In the genomic region with DNA sequence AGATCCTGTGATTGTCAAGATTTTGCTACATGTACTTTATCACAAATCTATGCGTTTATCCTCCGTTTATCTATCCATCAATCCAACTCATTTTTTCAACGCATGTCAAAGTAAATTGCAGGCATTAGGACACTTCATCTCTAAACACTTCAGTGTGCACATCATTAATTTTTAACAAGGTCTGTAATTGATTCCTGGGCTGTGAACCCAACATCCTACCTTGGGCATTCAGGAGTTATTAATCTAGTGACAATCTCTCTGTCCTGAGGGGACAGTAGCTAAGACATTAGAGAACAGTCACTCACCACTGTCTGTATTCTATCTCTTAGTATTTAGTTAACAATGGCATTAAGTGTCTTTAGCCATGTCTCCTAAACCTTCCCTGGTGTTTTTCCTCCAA, we compare ENCODE assay signal across 23 cellular contexts.
"Had no signal": no experiment of that assay in that cellular context is flagged by ENCODE, and none has a peak within 500 bp of the region (broad histone marks: within the 10 kb centered on the region; RNA-seq: fewer than 3 reads in every experiment).

No MANE protein-coding gene starts in this region.

- H3K9me3 ChIP-seq: ovary, prostate gland, right atrium auricular region, thoracic aorta, upper lobe of left lung had no signal

- H3K27me3 Mint-ChIP-seq: activated CD4-positive, alpha-beta T cell treated with anti-CD3 and anti-CD28 coated beads, Interleukin-2, amount 10 ng/mL, durations not matched to agents 7 days and 5 days; activated CD8-positive, alpha-beta memory T cell treated with anti-CD3 and anti-CD28 coated beads, Interleukin-2, amount 10 ng/mL, durations not matched to agents 7 days and 5 days had no signal

- H3K27ac ChIP-seq: ovary, prostate gland, right atrium auricular region, thoracic aorta, upper lobe of left lung, WERI-Rb-1 had no signal

- H3K36me3 ChIP-seq: ovary, prostate gland, right atrium auricular region, thoracic aorta, upper lobe of left lung, WERI-Rb-1 had no signal

- H3K36me3 Mint-ChIP-seq: activated CD8-positive, alpha-beta memory T cell treated with anti-CD3 and anti-CD28 coated beads, Interleukin-2, amount 10 ng/mL, durations not matched to agents 7 days and 5 days; activated naive CD4-positive, alpha-beta T cell treated with anti-CD3 and anti-CD28 coated beads, Interleukin-2, amount 50 U/mL, for 72 hours; brain; immature natural killer cell; natural killer cell had no signal

- H3K4me3 ChIP-seq: ovary, prostate gland, right atrium auricular region, thoracic aorta, upper lobe of left lung had no signal

- H3K4me3 Mint-ChIP-seq: activated CD4-positive, alpha-beta T cell treated with anti-CD3 and anti-CD28 coated beads, Interleukin-2, amount 10 ng/mL, durations not matched to agents 7 days and 5 days; activated CD8-positive, alpha-beta memory T cell treated with anti-CD3 and anti-CD28 coated beads, Interleukin-2, amount 10 ng/mL, durations not matched to agents 7 days and 5 days; activated CD8-positive, alpha-beta T cell treated with anti-CD3 and anti-CD28 coated beads for 36 hours; activated T-helper 1 cell treated with anti-CD3 and anti-CD28 coated beads, Interleukin-12 subunit alpha, Interleukin-12 subunit beta, Interleukin-2, Interleukin-4 antibody, amounts not matched to agents 30 ng/mL and 10 ng/mL and 1 ng/mL, durations not matched to agents 14 hours and 24 hours and 36 hours; brain; immature natural killer cell; natural killer cell; T-helper 2 cell treated with Interferon-gamma antibody and Interleukin-4, amounts not matched to agents 5 μg/mL and 100 μg/mL, for 36 hours had no signal

- H3K4me1 ChIP-seq: prostate gland had no signal

- ATAC-seq: activated CD8-positive, alpha-beta memory T cell treated with anti-CD3 and anti-CD28 coated beads, Interleukin-2, amount 10 ng/mL, durations not matched to agents 7 days and 5 days; activated CD8-positive, alpha-beta T cell treated with anti-CD3 and anti-CD28 coated beads for 36 hours; activated naive CD4-positive, alpha-beta T cell treated with anti-CD3 and anti-CD28 coated beads, Interleukin-2, amount 50 U/mL, for 72 hours; left ventricle myocardium superior; natural killer cell had no signal

- H3K27me3 ChIP-seq: ovary, right atrium auricular region, upper lobe of left lung had no signal

- H3K9me3 Mint-ChIP-seq: activated CD4-positive, alpha-beta T cell treated with anti-CD3 and anti-CD28 coated beads, Interleukin-2, amount 10 ng/mL, durations not matched to agents 7 days and 5 days; activated CD8-positive, alpha-beta T cell treated with anti-CD3 and anti-CD28 coated beads for 36 hours; activated naive CD4-positive, alpha-beta T cell treated with anti-CD3 and anti-CD28 coated beads, Interleukin-2, amount 50 U/mL, for 72 hours; activated T-helper 1 cell treated with anti-CD3 and anti-CD28 coated beads, Interleukin-12 subunit alpha, Interleukin-12 subunit beta, Interleukin-2, Interleukin-4 antibody, amounts not matched to agents 30 ng/mL and 10 ng/mL and 1 ng/mL, durations not matched to agents 14 hours and 24 hours and 36 hours; immature natural killer cell; natural killer cell; T-helper 2 cell treated with Interferon-gamma antibody and Interleukin-4, amounts not matched to agents 5 μg/mL and 100 μg/mL, for 36 hours had no signal

- H3K27ac Mint-ChIP-seq: activated CD4-positive, alpha-beta T cell treated with anti-CD3 and anti-CD28 coated beads, Interleukin-2, amount 10 ng/mL, durations not matched to agents 7 days and 5 days; activated CD8-positive, alpha-beta memory T cell treated with anti-CD3 and anti-CD28 coated beads, Interleukin-2, amount 10 ng/mL, durations not matched to agents 7 days and 5 days; activated CD8-positive, alpha-beta T cell treated with anti-CD3 and anti-CD28 coated beads for 36 hours; activated naive CD4-positive, alpha-beta T cell treated with anti-CD3 and anti-CD28 coated beads, Interleukin-2, amount 50 U/mL, for 72 hours; activated T-helper 1 cell treated with anti-CD3 and anti-CD28 coated beads, Interleukin-12 subunit alpha, Interleukin-12 subunit beta, Interleukin-2, Interleukin-4 antibody, amounts not matched to agents 30 ng/mL and 10 ng/mL and 1 ng/mL, durations not matched to agents 14 hours and 24 hours and 36 hours; brain; immature natural killer cell; natural killer cell; T-helper 2 cell treated with Interferon-gamma antibody and Interleukin-4, amounts not matched to agents 5 μg/mL and 100 μg/mL, for 36 hours had no signal

- DNase-seq: activated CD4-positive, alpha-beta T cell treated with anti-CD3 and anti-CD28 coated beads, Interleukin-2, amount 10 ng/mL, durations not matched to agents 7 days and 5 days; activated CD4-positive, CD25-positive, alpha-beta regulatory T cell treated with anti-CD3 and anti-CD28 coated beads, Interleukin-2, amount 50 U/mL, for 72 hours; activated CD8-positive, alpha-beta memory T cell treated with anti-CD3 and anti-CD28 coated beads, Interleukin-2, amount 10 ng/mL, durations not matched to agents 7 days and 5 days; activated CD8-positive, alpha-beta T cell treated with anti-CD3 and anti-CD28 coated beads for 36 hours; activated T-cell treated with anti-CD3 and anti-CD28 coated beads for 4 hours; aorta; effector CD4-positive, alpha-beta T cell; immature natural killer cell; left ventricle myocardium superior; midbrain; natural killer cell; ovary; stimulated activated CD4-positive, alpha-beta T cell treated with anti-CD3 and anti-CD28 coated beads, Interleukin-4, amount 100 ng/mL, for 24 hours; stimulated activated naive CD4-positive, alpha-beta T cell treated with Interleukin-2 at 50 U/mL for 16 hours; upper lobe of left lung; WERI-Rb-1 had no signal

- H3K4me1 Mint-ChIP-seq: activated CD4-positive, alpha-beta T cell treated with anti-CD3 and anti-CD28 coated beads, Interleukin-2, amount 10 ng/mL, durations not matched to agents 7 days and 5 days; activated CD8-positive, alpha-beta memory T cell treated with anti-CD3 and anti-CD28 coated beads, Interleukin-2, amount 10 ng/mL, durations not matched to agents 7 days and 5 days; immature natural killer cell; natural killer cell had no signal
